In the genomic region with DNA sequence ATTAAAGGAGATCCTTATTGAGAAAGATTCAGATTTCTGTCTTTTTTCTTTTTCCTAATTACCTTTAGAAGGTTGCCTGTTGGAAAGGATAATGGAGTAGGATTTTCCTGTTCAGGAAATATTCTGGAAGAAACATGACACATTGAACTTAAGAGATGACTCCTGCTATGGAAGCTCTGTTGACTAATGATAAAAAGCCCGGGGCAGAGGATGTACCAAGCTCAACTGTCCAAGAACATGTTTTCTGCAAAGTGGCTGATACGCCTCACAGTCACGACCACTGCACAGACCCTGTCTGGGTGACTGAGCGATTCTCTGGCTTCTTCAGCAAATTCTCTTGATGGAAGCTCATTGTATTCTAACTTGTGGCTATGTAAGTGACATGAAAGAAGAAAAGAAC, we compare ENCODE assay signal across 25 cellular contexts.
DNase-seq lines count a peak whose midpoint lies in the region; ATAC-seq and TF ChIP-seq lines count a peak whose summit lies in the region.
"Had no signal": no experiment of that assay in that cellular context is flagged by ENCODE, and none has a peak within 500 bp of the region (broad histone marks: within the 10 kb centered on the region; RNA-seq: fewer than 3 reads in every experiment).

No MANE protein-coding gene starts in this region.

- no peak overlapping the region for H2AFZ ChIP-seq in mammary epithelial cell (ENCODE audit: low read depth, low read length)
- H2AFZ ChIP-seq: neural progenitor cell had no signal

- ATAC-seq in gastroesophageal sphincter (no peak), GM21381 (IDR thresholded peaks at IDR 0.05; ENCODE audit: unreplicated experiment) (no peak)

- H3K27ac Mint-ChIP-seq in MCF 10A (ENCODE audit: low read depth, unreplicated experiment): no peak overlapping the region
- H3K27ac Mint-ChIP-seq in mesothelial cell of epicardium: peak overlapping the region; percentile 85
- no peak overlapping the region for H3K27ac Mint-ChIP-seq in CD4-positive, alpha-beta memory T cell
- H3K27ac Mint-ChIP-seq: neural progenitor cell; T-helper 1 cell treated with Interleukin-12 subunit alpha and Interleukin-12 subunit beta and Interleukin-4 antibody, amounts not matched to agents 30 μg/mL and 1 μg/mL, for 36 hours had no signal

- no peaks in the 10 kb centered on the region for H3K4me1 Mint-ChIP-seq in MCF 10A (ENCODE audit: insufficient read depth, unreplicated experiment)
- peaks cover 37% of the 10 kb centered on the region for H3K4me1 Mint-ChIP-seq in mesothelial cell of epicardium
- no peaks in the 10 kb centered on the region for H3K4me1 Mint-ChIP-seq in CD4-positive, alpha-beta memory T cell
- H3K4me1 Mint-ChIP-seq: neural progenitor cell had no signal

- no peaks in the 10 kb centered on the region for H3K27me3 ChIP-seq in mammary epithelial cell (ENCODE audit: insufficient read depth, low read length)
- H3K27me3 ChIP-seq in esophagus muscularis mucosa: no peaks in the 10 kb centered on the region
- H3K27me3 ChIP-seq in uterus: no peaks in the 10 kb centered on the region
- H3K27me3 ChIP-seq in gastroesophageal sphincter: no peaks in the 10 kb centered on the region
- no peaks in the 10 kb centered on the region for H3K27me3 ChIP-seq in CD4-positive, alpha-beta memory T cell (ENCODE audit: insufficient read depth, low read length)
- H3K27me3 ChIP-seq: neural progenitor cell, vagina had no signal

- H3K9me3 Mint-ChIP-seq in MCF 10A (ENCODE audit: unreplicated experiment) (peaks cover 7% of the 10 kb centered on the region), mesothelial cell of epicardium (peaks cover 4% of the 10 kb centered on the region)
- peaks cover 0 to 2% (median 0%) of the 10 kb centered on the region in 8 donors for H3K9me3 Mint-ChIP-seq in CD4-positive, alpha-beta memory T cell
- H3K9me3 Mint-ChIP-seq: neural progenitor cell; T-helper 1 cell treated with Interleukin-12 subunit alpha and Interleukin-12 subunit beta and Interleukin-4 antibody, amounts not matched to agents 30 μg/mL and 1 μg/mL, for 36 hours had no signal

- no peaks in the 10 kb centered on the region for H3K27me3 Mint-ChIP-seq in MCF 10A (ENCODE audit: insufficient read depth, unreplicated experiment)
- H3K27me3 Mint-ChIP-seq in mesothelial cell of epicardium (ENCODE audit: low read depth): no peaks in the 10 kb centered on the region
- H3K27me3 Mint-ChIP-seq in CD4-positive, alpha-beta memory T cell: peaks cover 6 to 10% of the 10 kb centered on the region in 2 donors

- 46% methylated on average over 4 of the region's 4 CpGs for WGBS in mammary epithelial cell (ENCODE audit: low coverage, missing lambda C conversion rate)
- WGBS in esophagus muscularis mucosa: 80% methylated on average over 4 of the region's 4 CpGs
- WGBS in gastroesophageal sphincter (ENCODE audit: low coverage in 1 of 2), 2 donors: 46% methylated on average over 3 to 4 of the region's 4 CpGs

- H3K9me3 ChIP-seq in mammary epithelial cell (replicated peaks; ENCODE audit: insufficient read depth, low read length) (no peaks in the 10 kb centered on the region), esophagus muscularis mucosa (no peaks in the 10 kb centered on the region), uterus (no peaks in the 10 kb centered on the region), gastroesophageal sphincter (no peaks in the 10 kb centered on the region)
- H3K9me3 ChIP-seq in CD4-positive, alpha-beta memory T cell (ENCODE audit: control insufficient read depth in 1 of 2, low read length in 2 of 2): no peaks in the 10 kb centered on the region
- H3K9me3 ChIP-seq: thoracic aorta, vagina had no signal

- TF ChIP-seq CTCF in MCF 10A (IDR thresholded peaks at IDR 0.05; ENCODE audit: unreplicated experiment) (no peak), mammary epithelial cell (conservative IDR thresholded peaks at IDR 0.05 in 1 of 2, IDR thresholded peaks at IDR 0.05 in 1 of 2; ENCODE audit: extremely low read depth in 1 of 2, insufficient read depth in 1 of 2, low read depth in 1 of 2, low read length in 2 of 2) (no peak), esophagus muscularis mucosa (IDR thresholded peaks at IDR 0.05) (no peak), mesothelial cell of epicardium (IDR thresholded peaks at IDR 0.05; ENCODE audit: unreplicated experiment) (no peak), uterus (IDR thresholded peaks at IDR 0.05) (no peak), gastroesophageal sphincter (IDR thresholded peaks at IDR 0.05) (no peak)

- intact Hi-C loops in MCF 10A (cut with micrococcal nuclease) (no loop called here), mammary epithelial cell (cut with micrococcal nuclease) (no loop called here), esophagus muscularis mucosa (cut with DNase I) (no loop called here), uterus (cut with DNase I; ENCODE audit: low total_unique reads) (no loop called here)
- intact Hi-C loops in CD4-positive, alpha-beta memory T cell (cut with micrococcal nuclease): no loop called here

- H3K4me3 ChIP-seq in mammary epithelial cell (replicated peaks in 1 of 3; ENCODE audit: insufficient read depth in 1 of 3, low read depth in 2 of 3, low read length in 3 of 3) (no peak overlapping the region), esophagus muscularis mucosa (no peak overlapping the region), uterus (no peak overlapping the region), gastroesophageal sphincter (no peak overlapping the region)
- H3K4me3 ChIP-seq in CD4-positive, alpha-beta memory T cell (ENCODE audit: low read length in 2 of 2): no peak overlapping the region
- H3K4me3 ChIP-seq: lung, neural progenitor cell, thoracic aorta, vagina had no signal

- DNase-seq in MCF 10A (ENCODE audit: unreplicated experiment): peak; percentile 23
- DNase-seq in mammary epithelial cell: no peak
- DNase-seq in esophagus muscularis mucosa (ENCODE audit: extremely low spot score): no peak
- DNase-seq in mesothelial cell of epicardium (ENCODE audit: low spot score in 2 of 2, unreplicated experiment in 2 of 2): no peak
- DNase-seq in uterus: no peak
- DNase-seq in CD4-positive, alpha-beta memory T cell: no peak
- DNase-seq: activated CD4-positive, alpha-beta T cell treated with anti-CD3 and anti-CD28 coated beads, Interleukin-2, amount 50 U/mL, for 48 hours; activated CD8-positive, alpha-beta memory T cell treated with anti-CD3 and anti-CD28 coated beads, Interleukin-2, amount 50 U/mL, for 48 hours; central memory CD4-positive, alpha-beta T cell; H7; head of caudate nucleus; kidney; NCI-H1048; NCI-H187; NCI-H69; stimulated activated CD4-positive, alpha-beta T cell treated with anti-CD3 and anti-CD28 coated beads, Interleukin-15, amount 100 ng/mL, for 24 hours; stimulated activated naive CD4-positive, alpha-beta T cell had no signal

- dilution Hi-C loops in mammary epithelial cell (cut with HindIII; ENCODE audit: low sequenced_read_pairs): no loop called here

- H4K20me1 ChIP-seq in mammary epithelial cell (ENCODE audit: insufficient read depth, low read length): no peaks in the 10 kb centered on the region

- POLR2A ChIA-PET in MCF 10A (lab: Yijun Ruan, JAX): interaction anchor here (0.6 to 1.0 kb wide), 2 partner anchors 87 to 281 kb away, joined by 3 read pairs; partner anchors contain the start of gene THOC1
- POLR2A ChIA-PET in CD4-positive, alpha-beta memory T cell (lab: Charles Lee; ENCODE audit: partially characterized antibody): no interaction called here

- no peaks in the 10 kb centered on the region for H3K79me2 ChIP-seq in mammary epithelial cell (ENCODE audit: insufficient read depth, low read length)

- BruUV-seq in MCF 10A (replicated peaks; lab: Mats Ljungman, UMichigan): no TSS peak
- no TSS peak for BruUV-seq in mammary epithelial cell (replicated peaks; lab: Mats Ljungman, UMichigan)

- no peak overlapping the region for H3K9ac ChIP-seq in mammary epithelial cell (ENCODE audit: insufficient read depth, low read length)
- H3K9ac ChIP-seq: neural progenitor cell had no signal

- TF ChIP-seq EP300 in esophagus muscularis mucosa (IDR thresholded peaks at IDR 0.05) (no peak), gastroesophageal sphincter (IDR thresholded peaks at IDR 0.05) (no peak)

- H3K36me3 Mint-ChIP-seq in MCF 10A (ENCODE audit: insufficient read depth, unreplicated experiment) (no peaks in the 10 kb centered on the region), mesothelial cell of epicardium (peaks cover 29% of the 10 kb centered on the region)
- H3K36me3 Mint-ChIP-seq in CD4-positive, alpha-beta memory T cell: no peaks in the 10 kb centered on the region

- H3K4me1 ChIP-seq in mammary epithelial cell (ENCODE audit: insufficient read depth, low read length) (no peaks in the 10 kb centered on the region), esophagus muscularis mucosa (peaks cover 0 to 57% (median 52%) of the 10 kb centered on the region in 4 donors), uterus (no peaks in the 10 kb centered on the region), gastroesophageal sphincter (peaks cover 0 to 51% (median 0%) of the 10 kb centered on the region in 3 donors)
- H3K4me1 ChIP-seq in CD4-positive, alpha-beta memory T cell (ENCODE audit: insufficient read depth, low read length): no peaks in the 10 kb centered on the region
- H3K4me1 ChIP-seq: neural progenitor cell had no signal

- in situ Hi-C loops in mammary epithelial cell (cut with MboI; ENCODE audit: low sequenced_read_pairs in 2 of 2): no loop called here

- CTCF ChIA-PET in MCF 10A (lab: Yijun Ruan, JAX): no interaction called here
- CTCF ChIA-PET in mammary epithelial cell (lab: Charles Lee; ENCODE audit: low non-redundant PET): no interaction called here
- CTCF ChIA-PET in CD4-positive, alpha-beta memory T cell (lab: Charles Lee; ENCODE audit: partially characterized antibody): no interaction called here

- TF ChIP-seq POLR2A in esophagus muscularis mucosa (IDR thresholded peaks at IDR 0.05; ENCODE audit: low read depth) (no peak), uterus (IDR thresholded peaks at IDR 0.05) (no peak), gastroesophageal sphincter (IDR thresholded peaks at IDR 0.05) (no peak)

- H3K4me3 Mint-ChIP-seq in MCF 10A (ENCODE audit: unreplicated experiment) (no peak overlapping the region), mesothelial cell of epicardium (no peak overlapping the region)
- H3K4me3 Mint-ChIP-seq in CD4-positive, alpha-beta memory T cell: no peak overlapping the region
- H3K4me3 Mint-ChIP-seq: neural progenitor cell; T-helper 1 cell treated with Interleukin-12 subunit alpha and Interleukin-12 subunit beta and Interleukin-4 antibody, amounts not matched to agents 30 μg/mL and 1 μg/mL, for 36 hours had no signal

- H3K36me3 ChIP-seq in mammary epithelial cell (ENCODE audit: insufficient read depth, low read length) (no peaks in the 10 kb centered on the region), esophagus muscularis mucosa (no peaks in the 10 kb centered on the region), uterus (no peaks in the 10 kb centered on the region), gastroesophageal sphincter (no peaks in the 10 kb centered on the region)
- H3K36me3 ChIP-seq in CD4-positive, alpha-beta memory T cell (ENCODE audit: insufficient read depth, low read length): no peaks in the 10 kb centered on the region
- H3K36me3 ChIP-seq: neural progenitor cell, thoracic aorta, vagina had no signal

- H3K4me2 ChIP-seq in mammary epithelial cell (ENCODE audit: insufficient read depth, low read depth, low read length): no peak overlapping the region
- H3K4me2 ChIP-seq: neural progenitor cell had no signal

- H3K27ac ChIP-seq in mammary epithelial cell (ENCODE audit: insufficient read depth, low read depth, low read length): no peak overlapping the region
- peak overlapping the region in 3 of 4 donors; percentile 13 to 74 (median 70) for H3K27ac ChIP-seq in esophagus muscularis mucosa (replicated peaks in 1 of 4)
- H3K27ac ChIP-seq in uterus: peak overlapping the region; percentile 58 to 64
- peak overlapping the region in 2 of 4 donors; percentile 38 to 67 for H3K27ac ChIP-seq in gastroesophageal sphincter
- no peak overlapping the region for H3K27ac ChIP-seq in CD4-positive, alpha-beta memory T cell (ENCODE audit: low read depth, low read length)
- H3K27ac ChIP-seq: 22Rv1, neural progenitor cell, thoracic aorta, vagina had no signal

Comparison
In these comparisons a context has a peak if more than half of its experiments do, and no peak if none do; other contexts are left out.
1. H3K27ac ChIP-seq: peak in esophagus muscularis mucosa (3 of 4) and uterus (2 of 2); none in mammary epithelial cell (single experiment) and CD4-positive, alpha-beta memory T cell (single experiment).